1 cellular context compared by ENCODE assay signal in genomic region chr1:166379447-166379846, GRCh38.
A peak's percentile ranks its signal among the peaks of the same experiment; 100 is the strongest.
TF ChIP-seq lines count a peak whose summit lies in the region.

No MANE protein-coding gene starts in this region.

TF ChIP-seq in K562, 482 proteins besides CTCF, POLR2A, EP300 and RAD21 (continued from another document and continues in another):
- TF ChIP-seq ATF3 (IDR thresholded peaks at IDR 0.05), result 0 out of 2 replicates have a peak, but pooled peaks have one; percentile 11
- no peak for TF ChIP-seq ATF3 (CRISPR knock-in tag; conservative IDR thresholded peaks at IDR 0.05)
- no peak for TF ChIP-seq NR4A1 (CRISPR knock-in tag; IDR thresholded peaks at IDR 0.05)
- TF ChIP-seq NR4A1 (tag; IDR thresholded peaks at IDR 0.05), result no peak
- no peak for TF ChIP-seq ELF4 (CRISPR knock-in tag; IDR thresholded peaks at IDR 0.05)
- no peak for TF ChIP-seq ZNF609 (CRISPR knock-in tag; IDR thresholded peaks at IDR 0.05; ENCODE audit: borderline replicate concordance)
- no peak for TF ChIP-seq RBM17 (IDR thresholded peaks at IDR 0.05; ENCODE audit: borderline replicate concordance, low read depth, low read length)
- no peak for TF ChIP-seq ZFP1 (CRISPR knock-in tag; IDR thresholded peaks at IDR 0.05)
- TF ChIP-seq ELK1 (CRISPR knock-in tag; IDR thresholded peaks at IDR 0.05), result no peak
- no peak for TF ChIP-seq ZNF699 (CRISPR knock-in tag; IDR thresholded peaks at IDR 0.05; ENCODE audit: insufficient replicate concordance)
- no peak for TF ChIP-seq ETV6 (IDR thresholded peaks at IDR 0.05; ENCODE audit: borderline replicate concordance in 1 of 2, low read depth in 2 of 2, low read length in 1 of 2)
- TF ChIP-seq ETV6 (CRISPR knock-in tag; IDR thresholded peaks at IDR 0.05; ENCODE audit: borderline replicate concordance), result no peak
- 0 out of 2 replicates have a peak, but pooled peaks have one; percentile 13 for TF ChIP-seq MAFG (tag; conservative IDR thresholded peaks at IDR 0.05)
- peak; percentile 18; the same call in 1 of the 2 replicates for TF ChIP-seq C11orf30 (IDR thresholded peaks at IDR 0.05; ENCODE audit: low read depth)
- TF ChIP-seq PPARD (CRISPR knock-in tag; IDR thresholded peaks at IDR 0.05), result no peak
- TF ChIP-seq SMAD2 (IDR thresholded peaks at IDR 0.05; ENCODE audit: low read depth, low read length), result no peak
- TF ChIP-seq CXXC5 (CRISPR knock-in tag; IDR thresholded peaks at IDR 0.05), result no peak
- no peak for TF ChIP-seq JUND (IDR thresholded peaks at IDR 0.05; ENCODE audit: borderline replicate concordance, low read depth, low read length)
- TF ChIP-seq JUND (tag; IDR thresholded peaks at IDR 0.05; ENCODE audit: borderline replicate concordance, low read depth, low read length), result peak; percentile 16; the same call in 1 of the 3 replicates
- peak; percentile 37 for TF ChIP-seq MEIS2 (IDR thresholded peaks at IDR 0.05; ENCODE audit: partially characterized antibody)
- no peak for TF ChIP-seq STAT6 (CRISPR knock-in tag; IDR thresholded peaks at IDR 0.05)
- TF ChIP-seq TAF1 (IDR thresholded peaks at IDR 0.05; ENCODE audit: control insufficient read depth, extremely low read depth, insufficient read depth, low read length, severe bottlenecking), result no peak
- no peak for TF ChIP-seq RBM14 (IDR thresholded peaks at IDR 0.05; ENCODE audit: borderline replicate concordance, insufficient read depth, low read depth, low read length)
- TF ChIP-seq SFPQ (IDR thresholded peaks at IDR 0.05; ENCODE audit: low read depth, low read length), result no peak
- TF ChIP-seq BRF2 (IDR thresholded peaks at IDR 0.05; ENCODE audit: borderline replicate concordance, insufficient read depth, insufficient read length), result no peak
- TF ChIP-seq MAFF (IDR thresholded peaks at IDR 0.05; ENCODE audit: low read length), result no peak
- TF ChIP-seq GTF3C2 (IDR thresholded peaks at IDR 0.05; ENCODE audit: borderline replicate concordance, extremely low read depth, insufficient read length), result no peak
- TF ChIP-seq KLF13 (tag; IDR thresholded peaks at IDR 0.05; ENCODE audit: borderline replicate concordance, low read depth), result no peak
- no peak for TF ChIP-seq ZNF311 (CRISPR knock-in tag; IDR thresholded peaks at IDR 0.05)
- no peak for TF ChIP-seq ZBTB11 (CRISPR knock-in tag; IDR thresholded peaks at IDR 0.05)
- no peak for TF ChIP-seq CC2D1A (IDR thresholded peaks at IDR 0.05)
- no peak for TF ChIP-seq ZNF668 (CRISPR knock-in tag; IDR thresholded peaks at IDR 0.05)
- no peak for TF ChIP-seq PBX2 (CRISPR knock-in tag; IDR thresholded peaks at IDR 0.05; ENCODE audit: low read depth)
- peak; percentile 59 for TF ChIP-seq PBX2 (tag; conservative IDR thresholded peaks at IDR 0.05; ENCODE audit: low read depth)
- no peak for TF ChIP-seq CHD1 (IDR thresholded peaks at IDR 0.05; ENCODE audit: low read length)
- no peak for TF ChIP-seq NFRKB (IDR thresholded peaks at IDR 0.05; ENCODE audit: low read depth)
